Comparison of ENCODE assay signal across 1 cellular context in the genomic region with DNA sequence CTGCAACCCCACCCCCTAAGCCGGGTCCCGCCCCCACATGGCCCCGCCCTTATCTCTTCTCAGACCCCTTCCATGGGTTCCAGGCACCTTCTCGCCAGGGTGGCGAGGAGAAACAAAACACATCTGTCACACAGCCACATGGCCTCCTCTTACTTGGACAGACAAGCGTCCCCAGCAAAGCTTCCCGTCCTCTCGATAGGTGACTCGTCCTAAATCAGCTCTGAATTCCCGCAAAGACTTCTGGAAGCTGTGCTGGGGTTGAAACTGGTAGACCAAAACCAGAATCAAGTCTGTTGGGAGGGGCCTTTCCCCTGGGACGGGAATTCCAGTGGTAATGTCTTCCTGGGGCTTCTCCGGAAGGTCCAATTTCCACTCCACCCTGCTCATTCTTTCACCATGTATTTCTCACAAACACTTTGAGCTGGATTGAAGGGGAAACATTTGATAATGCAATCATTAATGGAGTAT.
TF ChIP-seq lines count a peak whose summit lies in the region.

No MANE protein-coding gene starts in this region.

TF ChIP-seq in IMR-90, 13 proteins besides CTCF, POLR2A, EP300 and RAD21:
- TF ChIP-seq MXI1 (IDR thresholded peaks at IDR 0.05; ENCODE audit: borderline replicate concordance, low read depth, low read length) (0 out of 2 replicates have a peak, but pooled peaks have one; percentile 31), CHD1 (IDR thresholded peaks at IDR 0.05; ENCODE audit: low read depth, low read length) (no peak)
